In the genomic region with DNA sequence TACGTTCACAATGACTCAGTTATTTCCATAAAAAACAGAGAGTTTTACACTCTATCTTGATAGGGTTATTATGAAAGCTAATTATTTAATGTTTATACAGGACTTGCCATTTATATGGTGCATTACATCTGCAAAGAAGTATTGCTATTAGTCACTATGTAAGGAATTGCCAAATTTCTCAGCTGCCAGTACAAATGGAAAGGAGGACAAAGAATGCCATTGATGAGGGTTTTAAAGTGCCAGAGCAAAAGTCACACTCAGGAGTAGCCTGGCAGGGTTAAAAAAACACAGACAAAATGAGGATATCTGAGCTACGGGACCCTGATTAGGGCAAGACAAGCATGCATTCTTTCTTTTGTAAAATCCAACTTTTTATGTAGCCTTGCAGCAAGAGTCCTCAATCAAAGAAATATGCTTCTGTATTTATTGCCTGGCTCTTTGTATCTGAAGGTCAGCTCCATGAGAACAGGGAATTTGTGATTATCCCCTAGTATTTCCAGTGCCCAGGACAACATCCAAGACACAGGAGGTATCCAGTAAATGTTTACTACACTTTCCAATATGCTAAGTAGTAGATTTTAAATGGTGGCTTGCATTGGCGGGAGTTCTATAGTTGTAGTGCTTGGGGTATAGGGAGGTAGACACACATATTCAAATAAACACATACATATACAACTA, we compare ENCODE assay signal across 12 cellular contexts.
DNase-seq lines count a peak whose midpoint lies in the region; ATAC-seq and TF ChIP-seq lines count a peak whose summit lies in the region.
"Had no signal": no experiment of that assay in that cellular context is flagged by ENCODE, and none has a peak within 500 bp of the region (broad histone marks: within the 10 kb centered on the region; RNA-seq: fewer than 3 reads in every experiment).

No MANE protein-coding gene starts in this region.

- intact Hi-C loops in Calu3 (cut with micrococcal nuclease; ENCODE audit: unreplicated experiment), result loop anchor here (5.0 kb wide), 1 partner anchor 73 kb away; no protein-coding TSS in a partner anchor
- intact Hi-C loops in Panc1 (cut with micrococcal nuclease; ENCODE audit: unreplicated experiment), result no loop called here

- no peak overlapping the region; the same call in 1 of the 2 replicates for H3K27ac ChIP-seq in Panc1 (ENCODE audit: low read length)
- peak overlapping the region; percentile 1 for H3K27ac ChIP-seq in epithelial cell of prostate
- H3K27ac ChIP-seq: uterus had no signal

- H3K36me3 ChIP-seq in Panc1 (ENCODE audit: control insufficient read depth, insufficient read depth, low read length), result no peaks in the 10 kb centered on the region
- H3K36me3 ChIP-seq: uterus had no signal

- CTCF ChIA-PET in Calu3 (lab: Charles Lee), result no interaction called here
- CTCF ChIA-PET in Panc1 (lab: Charles Lee), result no interaction called here

- H3K4me1 ChIP-seq in Panc1 (ENCODE audit: control insufficient read depth, insufficient read depth, low read length), result peaks cover 10% of the 10 kb centered on the region; the same call in 1 of the 2 replicates
- H3K4me1 ChIP-seq: uterus had no signal

- peaks cover 31% of the 10 kb centered on the region for H3K4me1 Mint-ChIP-seq in Calu3 (ENCODE audit: low read depth, unreplicated experiment)
- H3K4me1 Mint-ChIP-seq in nephron, result peaks cover 14% of the 10 kb centered on the region

- H3K27me3 ChIP-seq in Panc1 (ENCODE audit: control insufficient read depth, insufficient read depth, low read length), result no peaks in the 10 kb centered on the region
- H3K27me3 ChIP-seq: uterus had no signal

- H3K9me3 ChIP-seq in Panc1 (ENCODE audit: control insufficient read depth, insufficient read depth, low read depth, low read length), result no peaks in the 10 kb centered on the region
- H3K9me3 ChIP-seq: uterus had no signal

- in situ Hi-C loops in Panc1 (cut with HindIII; ENCODE audit: low pct_unique_long_range_greater_than_20kb, low sequenced_read_pairs), result no loop called here

- BruUV-seq in Calu3 (replicated peaks; lab: Mats Ljungman, UMichigan) (no TSS peak), Panc1 (replicated peaks; lab: Mats Ljungman, UMichigan) (no TSS peak)

- H3K9me3 Mint-ChIP-seq in Calu3 (ENCODE audit: low read depth, unreplicated experiment), result no peaks in the 10 kb centered on the region
- H3K9me3 Mint-ChIP-seq in nephron, result no peaks in the 10 kb centered on the region

- no peak overlapping the region for H3K4me3 ChIP-seq in Panc1 (ENCODE audit: low read depth in 2 of 2, low read length in 2 of 2)
- H3K4me3 ChIP-seq: GM12878, uterus had no signal

- peak; percentile 20 for DNase-seq in Calu3
- DNase-seq in Panc1 (ENCODE audit: low read depth, low spot score), result no peak
- DNase-seq in epithelial cell of prostate (ENCODE audit: low read depth, low spot score), result peak; percentile 16
- DNase-seq in NCI-H748 treated with DMSO at 0.1 percent for 48 hours (lab: John Stamatoyannopoulos, UW), result no peak
- no peak for DNase-seq in cerebellar cortex (ENCODE audit: low spot score)
- DNase-seq: cerebellar nuclear complex, COR-L47, uterus had no signal

- H3K27me3 Mint-ChIP-seq in Calu3 (ENCODE audit: unreplicated experiment) (no peaks in the 10 kb centered on the region), nephron (ENCODE audit: low read depth) (no peaks in the 10 kb centered on the region)

- peak; percentile 72 for ATAC-seq in Panc1
- ATAC-seq in HG02623 (IDR thresholded peaks at IDR 0.05; ENCODE audit: unreplicated experiment), result no peak
- no peak for ATAC-seq in GM21723 (IDR thresholded peaks at IDR 0.05; ENCODE audit: unreplicated experiment)
- ATAC-seq: GM12878 had no signal

- TF ChIP-seq CTCF in Calu3 (IDR thresholded peaks at IDR 0.05; ENCODE audit: unreplicated experiment), result no peak
- no peak for TF ChIP-seq CTCF in Panc1 (IDR thresholded peaks at IDR 0.05)
- TF ChIP-seq CTCF in nephron (IDR thresholded peaks at IDR 0.05; ENCODE audit: unreplicated experiment in 3 of 3), result no peak

- no peak overlapping the region for H3K4me3 Mint-ChIP-seq in Calu3 (ENCODE audit: low read depth, unreplicated experiment)
- no peak overlapping the region for H3K4me3 Mint-ChIP-seq in nephron

- H3K27ac Mint-ChIP-seq in Calu3 (ENCODE audit: unreplicated experiment) (peak overlapping the region; percentile 31), nephron (peak overlapping the region in 2 of 3 experiments; percentile 3 to 30)

- no peaks in the 10 kb centered on the region for H3K36me3 Mint-ChIP-seq in Calu3 (ENCODE audit: insufficient read depth, unreplicated experiment)
- peaks cover 5% of the 10 kb centered on the region for H3K36me3 Mint-ChIP-seq in nephron (ENCODE audit: low read depth)

- POLR2A ChIA-PET in Panc1 (lab: Charles Lee), result no interaction called here

Comparison
In these comparisons a context has a peak if more than half of its experiments do, and no peak if none do; other contexts are left out.
1. DNase-seq: peak in Calu3 (single experiment) and epithelial cell of prostate (single experiment); none in Panc1 (single experiment), NCI-H748 treated with DMSO at 0.1 percent for 48 hours (single experiment) and cerebellar cortex (single experiment).